ENCODE assay signal across 26 cellular contexts in genomic region chr2:44546469-44547127, GRCh38.
A peak's percentile ranks its signal among the peaks of the same experiment; 100 is the strongest.
DNase-seq lines count a peak whose midpoint lies in the region; ATAC-seq, FAIRE-seq and TF ChIP-seq lines count a peak whose summit lies in the region.
"Had no signal": no experiment of that assay in that cellular context is flagged by ENCODE, and none has a peak within 500 bp of the region (broad histone marks: within the 10 kb centered on the region; RNA-seq: fewer than 3 reads in every experiment).

No MANE protein-coding gene starts in this region.

- H3K79me2 ChIP-seq in HepG2 (ENCODE audit: insufficient read depth, low read length), result no peaks in the 10 kb centered on the region

- H3K27ac ChIP-seq in liver (ENCODE audit: low read depth in 1 of 2, low read length in 2 of 2), result no peak overlapping the region
- no peak overlapping the region for H3K27ac ChIP-seq in HepG2 (ENCODE audit: extremely low read length, insufficient read depth, low read length)
- H3K27ac ChIP-seq: esophagus squamous epithelium, neutrophil had no signal

- FAIRE-seq in HepG2 (lab: Jason Lieb, UNC), result no peak

- H3K27me3 ChIP-seq in liver (ENCODE audit: control insufficient read depth in 4 of 4, insufficient read depth in 4 of 4, low read length in 3 of 4), result no peaks in the 10 kb centered on the region
- H3K27me3 ChIP-seq in HepG2 (ENCODE audit: control insufficient read depth in 1 of 2, insufficient read depth in 2 of 2, low read length in 2 of 2), result no peaks in the 10 kb centered on the region
- H3K27me3 ChIP-seq: esophagus squamous epithelium, neutrophil had no signal

- no peak overlapping the region for H2AFZ ChIP-seq in HepG2 (ENCODE audit: low read length)

- H3K4me3 ChIP-seq in liver (ENCODE audit: low read depth in 1 of 3, low read length in 3 of 3) (no peak overlapping the region), HepG2 (replicated peaks in 1 of 3; ENCODE audit: insufficient read depth in 1 of 3, low read depth in 2 of 3, low read length in 3 of 3) (no peak overlapping the region)
- H3K4me3 ChIP-seq: esophagus squamous epithelium had no signal

- no peaks in the 10 kb centered on the region for H3K9me3 Mint-ChIP-seq in WTC11
- H3K9me3 Mint-ChIP-seq: activated B cell treated with CpG ODN at 0.5 μM for 24 hours; activated CD4-positive, alpha-beta memory T cell treated with anti-CD3 and anti-CD28 coated beads, Interleukin-2, amount 10 ng/mL, durations not matched to agents 7 days and 5 days; activated naive CD4-positive, alpha-beta T cell treated with anti-CD3 and anti-CD28 coated beads, Interleukin-2, amount 10 ng/mL, durations not matched to agents 7 days and 5 days; activated T-cell treated with anti-CD3 and anti-CD28 coated beads, Interleukin-2, amount 50 U/mL, for 24 hours; T-helper 2 cell treated with Interferon-gamma antibody and Interleukin-4, amounts not matched to agents 5 μg/mL and 100 μg/mL, for 36 hours had no signal

- H3K27me3 Mint-ChIP-seq in WTC11 (ENCODE audit: low read depth), result no peaks in the 10 kb centered on the region
- H3K27me3 Mint-ChIP-seq: activated B cell treated with CpG ODN at 0.5 μM for 24 hours; activated CD4-positive, alpha-beta memory T cell treated with anti-CD3 and anti-CD28 coated beads, Interleukin-2, amount 10 ng/mL, durations not matched to agents 7 days and 5 days; activated naive CD4-positive, alpha-beta T cell treated with anti-CD3 and anti-CD28 coated beads, Interleukin-2, amount 10 ng/mL, durations not matched to agents 7 days and 5 days; activated T-cell treated with anti-CD3 and anti-CD28 coated beads, Interleukin-2, amount 50 U/mL, for 24 hours; CD4-positive, CD25-positive, alpha-beta regulatory T cell had no signal

- peak overlapping the region; percentile 30; the same call in 1 of the 2 replicates for H3K27ac Mint-ChIP-seq in WTC11
- H3K27ac Mint-ChIP-seq: activated B cell treated with CpG ODN at 0.5 μM for 24 hours; activated CD4-positive, alpha-beta memory T cell treated with anti-CD3 and anti-CD28 coated beads, Interleukin-2, amount 10 ng/mL, durations not matched to agents 7 days and 5 days; activated naive CD4-positive, alpha-beta T cell treated with anti-CD3 and anti-CD28 coated beads, Interleukin-2, amount 10 ng/mL, durations not matched to agents 7 days and 5 days; activated T-cell treated with anti-CD3 and anti-CD28 coated beads, Interleukin-2, amount 50 U/mL, for 24 hours; T-helper 2 cell treated with Interferon-gamma antibody and Interleukin-4, amounts not matched to agents 5 μg/mL and 100 μg/mL, for 36 hours had no signal

- TF ChIP-seq RAD21 in liver (IDR thresholded peaks at IDR 0.05) (peak in 1 of 2 donors; percentile 30), HepG2 (CRISPR knock-in tag; IDR thresholded peaks at IDR 0.05) (no peak)

- TF ChIP-seq EP300 in HepG2 (IDR thresholded peaks at IDR 0.05; ENCODE audit: low read depth in 2 of 2, low read length in 2 of 2) (no peak), HepG2 (CRISPR knock-in tag; IDR thresholded peaks at IDR 0.05; ENCODE audit: borderline replicate concordance) (no peak)

- H3K4me1 ChIP-seq in liver (ENCODE audit: control insufficient read depth in 4 of 4, insufficient read depth in 4 of 4, low read length in 3 of 4), result peaks cover 4 to 32% (median 18%) of the 10 kb centered on the region in 4 donors
- H3K4me1 ChIP-seq in HepG2 (ENCODE audit: insufficient read depth, low read length), result 0 out of 2 replicates have a peak, but pooled peaks cover 7% of the 10 kb centered on the region

- no peak for TF ChIP-seq CTCF in liver (IDR thresholded peaks at IDR 0.05; ENCODE audit: low read depth, low read length, missing input control)
- TF ChIP-seq CTCF in HepG2 (CRISPR knock-in tag; IDR thresholded peaks at IDR 0.05), result no peak
- no peak for TF ChIP-seq CTCF in WTC11 (IDR thresholded peaks at IDR 0.05)

- H3K4me3 Mint-ChIP-seq in WTC11, result no peak overlapping the region
- H3K4me3 Mint-ChIP-seq: activated B cell treated with CpG ODN at 0.5 μM for 24 hours; activated CD4-positive, alpha-beta memory T cell treated with anti-CD3 and anti-CD28 coated beads, Interleukin-2, amount 10 ng/mL, durations not matched to agents 7 days and 5 days; activated naive CD4-positive, alpha-beta T cell treated with anti-CD3 and anti-CD28 coated beads, Interleukin-2, amount 10 ng/mL, durations not matched to agents 7 days and 5 days; activated T-cell treated with anti-CD3 and anti-CD28 coated beads, Interleukin-2, amount 50 U/mL, for 24 hours; CD4-positive, CD25-positive, alpha-beta regulatory T cell; T-helper 2 cell treated with Interferon-gamma antibody and Interleukin-4, amounts not matched to agents 5 μg/mL and 100 μg/mL, for 36 hours had no signal

- TF ChIP-seq POLR2A in HepG2 (IDR thresholded peaks at IDR 0.05; ENCODE audit: insufficient read depth in 1 of 2, low read depth in 2 of 2, low read length in 2 of 2), result no peak

- no peaks in the 10 kb centered on the region for H3K36me3 ChIP-seq in liver (ENCODE audit: control insufficient read depth in 4 of 4, insufficient read depth in 3 of 4, low read depth in 1 of 4, low read length in 3 of 4)
- no peaks in the 10 kb centered on the region for H3K36me3 ChIP-seq in HepG2 (replicated peaks in 1 of 2; ENCODE audit: control insufficient read depth in 1 of 2, insufficient read depth in 2 of 2, low read length in 2 of 2)
- H3K36me3 ChIP-seq: esophagus squamous epithelium, neutrophil had no signal

- H3K36me3 Mint-ChIP-seq in WTC11, result no peaks in the 10 kb centered on the region

- H3K9ac ChIP-seq in liver (ENCODE audit: low read depth in 1 of 2, low read length in 2 of 2) (no peak overlapping the region), HepG2 (ENCODE audit: insufficient read depth, low read depth, low read length) (no peak overlapping the region)

- BruUV-seq in HepG2 (replicated peaks; lab: Mats Ljungman, UMichigan), result no TSS peak

- 42% methylated on average over 2 of the region's 2 CpGs for WGBS in liver
- 94% methylated on average over 2 of the region's 2 CpGs for WGBS in HepG2 (ENCODE audit: low lambda C conversion rate)

- H3K4me2 ChIP-seq in HepG2 (ENCODE audit: low read depth, low read length), result no peak overlapping the region

- no peak for ATAC-seq in HepG2
- peak; percentile 58 for ATAC-seq in HG02884 (IDR thresholded peaks at IDR 0.05; ENCODE audit: unreplicated experiment)
- no peak for ATAC-seq in WTC11
- ATAC-seq in HG02973 (IDR thresholded peaks at IDR 0.05; ENCODE audit: unreplicated experiment), result no peak
- ATAC-seq: left colon had no signal

- peaks cover 72% of the 10 kb centered on the region for H3K4me1 Mint-ChIP-seq in WTC11
- H3K4me1 Mint-ChIP-seq: activated B cell treated with CpG ODN at 0.5 μM for 24 hours; activated naive CD4-positive, alpha-beta T cell treated with anti-CD3 and anti-CD28 coated beads, Interleukin-2, amount 10 ng/mL, durations not matched to agents 7 days and 5 days had no signal

- CTCF ChIA-PET in HepG2 (lab: Yijun Ruan, JAX; ENCODE audit: low intra/inter-chr PET ratio, low total read pairs), result no interaction called here
- CTCF ChIA-PET in WTC11 (lab: Charles Lee), result interaction anchor here (2.0 kb wide), 1 partner anchor 67 kb away, joined by 12 read pairs; no protein-coding TSS in a partner anchor

- POLR2A ChIA-PET in HepG2 (lab: Yijun Ruan, JAX) (no interaction called here), WTC11 (lab: Charles Lee) (no interaction called here)

- in situ Hi-C loops in HepG2 (cut with HindIII; ENCODE audit: extremely low pct_ligation_motif_present, low pct_unique_long_range_greater_than_20kb), result no loop called here

- intact Hi-C loops in HepG2 (cut with micrococcal nuclease; ENCODE audit: unreplicated experiment), result no loop called here

- DNase-seq in HepG2 (ENCODE audit: low spot score) (no peak), WTC11 (ENCODE audit: low spot score) (no peak), NCI-H2196 (lab: John Stamatoyannopoulos, UW; ENCODE audit: unreplicated experiment) (no peak), NCI-H345 treated with DMSO at 0.1 percent for 48 hours (lab: John Stamatoyannopoulos, UW; ENCODE audit: unreplicated experiment) (no peak)
- DNase-seq in activated effector memory CD4-positive, alpha-beta T cell treated with anti-CD3 and anti-CD28 coated beads, Interleukin-2, amount 50 U/mL, for 16 hours, result no peak
- DNase-seq: activated B cell treated with CpG ODN at 0.5 μM for 24 hours; activated CD4-positive, alpha-beta memory T cell treated with anti-CD3 and anti-CD28 coated beads, Interleukin-2, amount 10 ng/mL, durations not matched to agents 7 days and 5 days; activated naive CD4-positive, alpha-beta T cell treated with anti-CD3 and anti-CD28 coated beads, Interleukin-2, amount 10 ng/mL, durations not matched to agents 7 days and 5 days; activated T-cell treated with anti-CD3 and anti-CD28 coated beads, Interleukin-2, amount 50 U/mL, for 24 hours; aorta; CD4-positive, CD25-positive, alpha-beta regulatory T cell; cerebellar nuclear complex; effector CD4-positive, alpha-beta T cell; esophagus squamous epithelium; GDM1; left colon; MM.1S; NCI-H1930; NCI-H524 treated with DMSO at 0.1 percent for 48 hours; SHP77 treated with DMSO at 0.1 percent for 48 hours; stimulated activated CD4-positive, alpha-beta T cell treated with anti-CD3 and anti-CD28 coated beads, Interleukin-12 subunit alpha, Interleukin-12 subunit beta, amount 100 ng/mL, for 4 hours had no signal

- no peaks in the 10 kb centered on the region for H4K20me1 ChIP-seq in HepG2 (ENCODE audit: insufficient read depth, low read length)

- H3K9me3 ChIP-seq in liver (ENCODE audit: control insufficient read depth in 4 of 4, low read length in 3 of 4) (no peaks in the 10 kb centered on the region), HepG2 (ENCODE audit: low read length) (no peaks in the 10 kb centered on the region)
- H3K9me3 ChIP-seq: esophagus squamous epithelium, neutrophil had no signal

TF ChIP-seq in liver, 16 proteins besides CTCF, POLR2A, EP300 and RAD21 (continues in another document):
- TF ChIP-seq RXRA (IDR thresholded peaks at IDR 0.05), result no peak
- no peak for TF ChIP-seq EGR1 (IDR thresholded peaks at IDR 0.05; ENCODE audit: low read depth in 2 of 2)
- TF ChIP-seq MAX (IDR thresholded peaks at IDR 0.05), result no peak

TF ChIP-seq in HepG2, 621 proteins besides CTCF, POLR2A, EP300 and RAD21 (continues in another document):
- TF ChIP-seq ZNF598 (CRISPR knock-in tag; IDR thresholded peaks at IDR 0.05; ENCODE audit: borderline replicate concordance), result no peak

TF ChIP-seq in WTC11, 78 proteins besides CTCF, POLR2A, EP300 and RAD21 (continues in another document):
- TF ChIP-seq ZNF512 (CRISPR knock-in tag; IDR thresholded peaks at IDR 0.05; ENCODE audit: borderline replicate concordance) (no peak), CBFB (CRISPR knock-in tag; IDR thresholded peaks at IDR 0.05; ENCODE audit: low read depth) (no peak)
